Comparison of ENCODE assay signal across 1 cellular context in genomic region chr2:127386764-127387654, GRCh38.
TF ChIP-seq lines count a peak whose summit lies in the region.

No MANE protein-coding gene starts in this region.

TF ChIP-seq in HepG2, 621 proteins besides CTCF, POLR2A, EP300 and RAD21 (continued from another document and continues in another):
- TF ChIP-seq ZNF556 (CRISPR knock-in tag; IDR thresholded peaks at IDR 0.05; ENCODE audit: borderline replicate concordance) = peak; percentile 12; the same call in 1 of the 2 replicates
- peak; percentile 27; the same call in 1 of the 2 replicates for TF ChIP-seq ZBTB38 (CRISPR knock-in tag; IDR thresholded peaks at IDR 0.05)
- TF ChIP-seq, protein P1, sequence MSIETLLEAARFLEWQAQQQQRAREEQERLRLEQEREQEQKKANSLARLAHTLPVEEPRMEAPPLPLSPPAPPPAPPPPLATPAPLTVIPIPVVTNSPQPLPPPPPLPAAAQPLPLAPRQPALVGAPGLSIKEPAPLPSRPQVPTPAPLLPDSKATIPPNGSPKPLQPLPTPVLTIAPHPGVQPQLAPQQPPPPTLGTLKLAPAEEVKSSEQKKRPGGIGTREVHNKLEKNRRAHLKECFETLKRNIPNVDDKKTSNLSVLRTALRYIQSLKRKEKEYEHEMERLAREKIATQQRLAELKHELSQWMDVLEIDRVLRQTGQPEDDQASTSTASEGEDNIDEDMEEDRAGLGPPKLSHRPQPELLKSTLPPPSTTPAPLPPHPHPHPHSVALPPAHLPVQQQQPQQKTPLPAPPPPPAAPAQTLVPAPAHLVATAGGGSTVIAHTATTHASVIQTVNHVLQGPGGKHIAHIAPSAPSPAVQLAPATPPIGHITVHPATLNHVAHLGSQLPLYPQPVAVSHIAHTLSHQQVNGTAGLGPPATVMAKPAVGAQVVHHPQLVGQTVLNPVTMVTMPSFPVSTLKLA (IDR thresholded peaks at IDR 0.05) = peak; percentile 16; the same call in 1 of the 2 replicates
- peak; percentile 96 for TF ChIP-seq ZNF292 (CRISPR knock-in tag; IDR thresholded peaks at IDR 0.05; ENCODE audit: borderline replicate concordance, low read depth)
- peak; percentile 52; the same call in 1 of the 2 replicates for TF ChIP-seq ZNF12 (CRISPR knock-in tag; IDR thresholded peaks at IDR 0.05)
- TF ChIP-seq MIER2 (CRISPR knock-in tag; IDR thresholded peaks at IDR 0.05) = peak; percentile 20; the same call in 1 of the 2 replicates
- TF ChIP-seq NCOR1 (IDR thresholded peaks at IDR 0.05; ENCODE audit: borderline replicate concordance, low read length) = peak; percentile 50; the same call in 1 of the 2 replicates
- peak; percentile 81; the same call in 1 of the 2 replicates for TF ChIP-seq ZNF563 (CRISPR knock-in tag; IDR thresholded peaks at IDR 0.05)
- TF ChIP-seq REPIN1 (CRISPR knock-in tag; IDR thresholded peaks at IDR 0.05; ENCODE audit: borderline replicate concordance, low read depth) = peak; percentile 85
- TF ChIP-seq SNAI1 (CRISPR knock-in tag; IDR thresholded peaks at IDR 0.05; ENCODE audit: borderline replicate concordance) = 0 out of 2 replicates have a peak, but pooled peaks have one; percentile 81
- peak; percentile 40; the same call in 1 of the 2 replicates for TF ChIP-seq NAIF1 (CRISPR knock-in tag; IDR thresholded peaks at IDR 0.05; ENCODE audit: borderline replicate concordance)
- TF ChIP-seq ZNF326 (CRISPR knock-in tag; IDR thresholded peaks at IDR 0.05; ENCODE audit: borderline replicate concordance) = 0 out of 2 replicates have a peak, but pooled peaks have one; percentile 78
- TF ChIP-seq SALL2 (CRISPR knock-in tag; IDR thresholded peaks at IDR 0.05) = peak; percentile 78
- peak; percentile 8; the same call in 1 of the 2 replicates for TF ChIP-seq THAP11 (CRISPR knock-in tag; IDR thresholded peaks at IDR 0.05)
- TF ChIP-seq ZSCAN25 (CRISPR knock-in tag; IDR thresholded peaks at IDR 0.05) = peak; percentile 46; the same call in 1 of the 2 replicates
- TF ChIP-seq CREB1 (IDR thresholded peaks at IDR 0.05) = no peak
- 0 out of 2 replicates have a peak, but pooled peaks have one; percentile 10 for TF ChIP-seq CREB1 (CRISPR knock-in tag; IDR thresholded peaks at IDR 0.05)
- TF ChIP-seq CCAR2 (optimal IDR thresholded peaks at IDR 0.05; ENCODE audit: low read depth, low read length) = no peak
- peak; percentile 67; the same call in 1 of the 3 replicates for TF ChIP-seq MXI1 (IDR thresholded peaks at IDR 0.05; ENCODE audit: borderline replicate concordance, low read depth, low read length)
- TF ChIP-seq, protein P2, sequence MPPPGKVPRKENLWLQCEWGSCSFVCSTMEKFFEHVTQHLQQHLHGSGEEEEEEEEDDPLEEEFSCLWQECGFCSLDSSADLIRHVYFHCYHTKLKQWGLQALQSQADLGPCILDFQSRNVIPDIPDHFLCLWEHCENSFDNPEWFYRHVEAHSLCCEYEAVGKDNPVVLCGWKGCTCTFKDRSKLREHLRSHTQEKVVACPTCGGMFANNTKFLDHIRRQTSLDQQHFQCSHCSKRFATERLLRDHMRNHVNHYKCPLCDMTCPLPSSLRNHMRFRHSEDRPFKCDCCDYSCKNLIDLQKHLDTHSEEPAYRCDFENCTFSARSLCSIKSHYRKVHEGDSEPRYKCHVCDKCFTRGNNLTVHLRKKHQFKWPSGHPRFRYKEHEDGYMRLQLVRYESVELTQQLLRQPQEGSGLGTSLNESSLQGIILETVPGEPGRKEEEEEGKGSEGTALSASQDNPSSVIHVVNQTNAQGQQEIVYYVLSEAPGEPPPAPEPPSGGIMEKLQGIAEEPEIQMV (CRISPR knock-in tag; IDR thresholded peaks at IDR 0.05; ENCODE audit: low read depth) = peak; percentile 64; the same call in 1 of the 2 replicates
- peak; percentile 42; the same call in 1 of the 2 replicates for TF ChIP-seq ZNF232 (CRISPR knock-in tag; IDR thresholded peaks at IDR 0.05; ENCODE audit: borderline replicate concordance)
- TF ChIP-seq ZNF788 (CRISPR knock-in tag; IDR thresholded peaks at IDR 0.05; ENCODE audit: borderline replicate concordance) = peak; percentile 66; the same call in 1 of the 2 replicates
- 0 out of 2 replicates have a peak, but pooled peaks have one; percentile 36 for TF ChIP-seq GABPB1 (CRISPR knock-in tag; IDR thresholded peaks at IDR 0.05)
- peak; percentile 64; the same call in 1 of the 2 replicates for TF ChIP-seq GFI1 (CRISPR knock-in tag; IDR thresholded peaks at IDR 0.05; ENCODE audit: borderline replicate concordance)
- no peak for TF ChIP-seq SOX13 (IDR thresholded peaks at IDR 0.05)
- TF ChIP-seq SOX13 (CRISPR knock-in tag; conservative IDR thresholded peaks at IDR 0.05 in 1 of 2, IDR thresholded peaks at IDR 0.05 in 1 of 2) = 0 out of 4 replicates have a peak, but pooled peaks of 1 of the 2 experiments have one; percentile 32
- peak in 1 of 2 experiments; percentile 15; a peak in 2 of 4 replicates for TF ChIP-seq NR2F1 (CRISPR knock-in tag; IDR thresholded peaks at IDR 0.05)
- TF ChIP-seq ZNF329 (CRISPR knock-in tag; IDR thresholded peaks at IDR 0.05; ENCODE audit: low read depth) = no peak; the same call in 1 of the 2 replicates
- TF ChIP-seq ATF6 (CRISPR knock-in tag; conservative IDR thresholded peaks at IDR 0.05) = 0 out of 2 replicates have a peak, but pooled peaks have one; percentile 16
- TF ChIP-seq, protein P3, sequence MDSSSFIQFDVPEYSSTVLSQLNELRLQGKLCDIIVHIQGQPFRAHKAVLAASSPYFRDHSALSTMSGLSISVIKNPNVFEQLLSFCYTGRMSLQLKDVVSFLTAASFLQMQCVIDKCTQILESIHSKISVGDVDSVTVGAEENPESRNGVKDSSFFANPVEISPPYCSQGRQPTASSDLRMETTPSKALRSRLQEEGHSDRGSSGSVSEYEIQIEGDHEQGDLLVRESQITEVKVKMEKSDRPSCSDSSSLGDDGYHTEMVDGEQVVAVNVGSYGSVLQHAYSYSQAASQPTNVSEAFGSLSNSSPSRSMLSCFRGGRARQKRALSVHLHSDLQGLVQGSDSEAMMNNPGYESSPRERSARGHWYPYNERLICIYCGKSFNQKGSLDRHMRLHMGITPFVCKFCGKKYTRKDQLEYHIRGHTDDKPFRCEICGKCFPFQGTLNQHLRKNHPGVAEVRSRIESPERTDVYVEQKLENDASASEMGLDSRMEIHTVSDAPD (CRISPR knock-in tag; IDR thresholded peaks at IDR 0.05) = 0 out of 2 replicates have a peak, but pooled peaks have one; percentile 59
- TF ChIP-seq, protein P4, sequence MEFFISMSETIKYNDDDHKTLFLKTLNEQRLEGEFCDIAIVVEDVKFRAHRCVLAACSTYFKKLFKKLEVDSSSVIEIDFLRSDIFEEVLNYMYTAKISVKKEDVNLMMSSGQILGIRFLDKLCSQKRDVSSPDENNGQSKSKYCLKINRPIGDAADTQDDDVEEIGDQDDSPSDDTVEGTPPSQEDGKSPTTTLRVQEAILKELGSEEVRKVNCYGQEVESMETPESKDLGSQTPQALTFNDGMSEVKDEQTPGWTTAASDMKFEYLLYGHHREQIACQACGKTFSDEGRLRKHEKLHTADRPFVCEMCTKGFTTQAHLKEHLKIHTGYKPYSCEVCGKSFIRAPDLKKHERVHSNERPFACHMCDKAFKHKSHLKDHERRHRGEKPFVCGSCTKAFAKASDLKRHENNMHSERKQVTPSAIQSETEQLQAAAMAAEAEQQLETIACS (CRISPR knock-in tag; IDR thresholded peaks at IDR 0.05) = peak; percentile 93
- peak; percentile 1; the same call in 1 of the 2 replicates for TF ChIP-seq ZNF343 (CRISPR knock-in tag; IDR thresholded peaks at IDR 0.05)
- no peak for TF ChIP-seq ATAD3A (CRISPR knock-in tag; IDR thresholded peaks at IDR 0.05)
- TF ChIP-seq ETV5 (CRISPR knock-in tag; IDR thresholded peaks at IDR 0.05; ENCODE audit: borderline replicate concordance) = peak; percentile 56; the same call in 1 of the 2 replicates
- TF ChIP-seq ZMYM4 (CRISPR knock-in tag; IDR thresholded peaks at IDR 0.05) = peak; percentile 60; the same call in 1 of the 2 replicates
- no peak for TF ChIP-seq ATF7 (IDR thresholded peaks at IDR 0.05)
- 0 out of 2 replicates have a peak, but pooled peaks have one; percentile 39 for TF ChIP-seq ATF7 (CRISPR knock-in tag; IDR thresholded peaks at IDR 0.05)
- no peak; the same call in 1 of the 2 replicates for TF ChIP-seq PRMT3 (CRISPR knock-in tag; IDR thresholded peaks at IDR 0.05; ENCODE audit: borderline replicate concordance, low read depth)
- TF ChIP-seq, protein P5, sequence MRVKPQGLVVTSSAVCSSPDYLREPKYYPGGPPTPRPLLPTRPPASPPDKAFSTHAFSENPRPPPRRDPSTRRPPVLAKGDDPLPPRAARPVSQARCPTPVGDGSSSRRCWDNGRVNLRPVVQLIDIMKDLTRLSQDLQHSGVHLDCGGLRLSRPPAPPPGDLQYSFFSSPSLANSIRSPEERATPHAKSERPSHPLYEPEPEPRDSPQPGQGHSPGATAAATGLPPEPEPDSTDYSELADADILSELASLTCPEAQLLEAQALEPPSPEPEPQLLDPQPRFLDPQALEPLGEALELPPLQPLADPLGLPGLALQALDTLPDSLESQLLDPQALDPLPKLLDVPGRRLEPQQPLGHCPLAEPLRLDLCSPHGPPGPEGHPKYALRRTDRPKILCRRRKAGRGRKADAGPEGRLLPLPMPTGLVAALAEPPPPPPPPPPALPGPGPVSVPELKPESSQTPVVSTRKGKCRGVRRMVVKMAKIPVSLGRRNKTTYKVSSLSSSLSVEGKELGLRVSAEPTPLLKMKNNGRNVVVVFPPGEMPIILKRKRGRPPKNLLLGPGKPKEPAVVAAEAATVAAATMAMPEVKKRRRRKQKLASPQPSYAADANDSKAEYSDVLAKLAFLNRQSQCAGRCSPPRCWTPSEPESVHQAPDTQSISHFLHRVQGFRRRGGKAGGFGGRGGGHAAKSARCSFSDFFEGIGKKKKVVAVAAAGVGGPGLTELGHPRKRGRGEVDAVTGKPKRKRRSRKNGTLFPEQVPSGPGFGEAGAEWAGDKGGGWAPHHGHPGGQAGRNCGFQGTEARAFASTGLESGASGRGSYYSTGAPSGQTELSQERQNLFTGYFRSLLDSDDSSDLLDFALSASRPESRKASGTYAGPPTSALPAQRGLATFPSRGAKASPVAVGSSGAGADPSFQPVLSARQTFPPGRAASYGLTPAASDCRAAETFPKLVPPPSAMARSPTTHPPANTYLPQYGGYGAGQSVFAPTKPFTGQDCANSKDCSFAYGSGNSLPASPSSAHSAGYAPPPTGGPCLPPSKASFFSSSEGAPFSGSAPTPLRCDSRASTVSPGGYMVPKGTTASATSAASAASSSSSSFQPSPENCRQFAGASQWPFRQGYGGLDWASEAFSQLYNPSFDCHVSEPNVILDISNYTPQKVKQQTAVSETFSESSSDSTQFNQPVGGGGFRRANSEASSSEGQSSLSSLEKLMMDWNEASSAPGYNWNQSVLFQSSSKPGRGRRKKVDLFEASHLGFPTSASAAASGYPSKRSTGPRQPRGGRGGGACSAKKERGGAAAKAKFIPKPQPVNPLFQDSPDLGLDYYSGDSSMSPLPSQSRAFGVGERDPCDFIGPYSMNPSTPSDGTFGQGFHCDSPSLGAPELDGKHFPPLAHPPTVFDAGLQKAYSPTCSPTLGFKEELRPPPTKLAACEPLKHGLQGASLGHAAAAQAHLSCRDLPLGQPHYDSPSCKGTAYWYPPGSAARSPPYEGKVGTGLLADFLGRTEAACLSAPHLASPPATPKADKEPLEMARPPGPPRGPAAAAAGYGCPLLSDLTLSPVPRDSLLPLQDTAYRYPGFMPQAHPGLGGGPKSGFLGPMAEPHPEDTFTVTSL (CRISPR knock-in tag; IDR thresholded peaks at IDR 0.05; ENCODE audit: borderline replicate concordance) = peak; percentile 51; the same call in 1 of the 2 replicates
- TF ChIP-seq POLR2AphosphoS2 (IDR thresholded peaks at IDR 0.05; ENCODE audit: low read depth, low read length) = no peak
- peak; percentile 72; the same call in 1 of the 2 replicates for TF ChIP-seq FOXO1 (CRISPR knock-in tag; IDR thresholded peaks at IDR 0.05)
- peak; percentile 66; the same call in 1 of the 2 replicates for TF ChIP-seq HIVEP1 (CRISPR knock-in tag; IDR thresholded peaks at IDR 0.05)
- TF ChIP-seq NONO (IDR thresholded peaks at IDR 0.05) = no peak
- peak; percentile 96; the same call in 1 of the 2 replicates for TF ChIP-seq NONO (CRISPR knock-in tag; conservative IDR thresholded peaks at IDR 0.05)
- TF ChIP-seq ZNF713 (CRISPR knock-in tag; IDR thresholded peaks at IDR 0.05) = peak; percentile 8
- TF ChIP-seq, protein P6, sequence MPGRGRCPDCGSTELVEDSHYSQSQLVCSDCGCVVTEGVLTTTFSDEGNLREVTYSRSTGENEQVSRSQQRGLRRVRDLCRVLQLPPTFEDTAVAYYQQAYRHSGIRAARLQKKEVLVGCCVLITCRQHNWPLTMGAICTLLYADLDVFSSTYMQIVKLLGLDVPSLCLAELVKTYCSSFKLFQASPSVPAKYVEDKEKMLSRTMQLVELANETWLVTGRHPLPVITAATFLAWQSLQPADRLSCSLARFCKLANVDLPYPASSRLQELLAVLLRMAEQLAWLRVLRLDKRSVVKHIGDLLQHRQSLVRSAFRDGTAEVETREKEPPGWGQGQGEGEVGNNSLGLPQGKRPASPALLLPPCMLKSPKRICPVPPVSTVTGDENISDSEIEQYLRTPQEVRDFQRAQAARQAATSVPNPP (CRISPR knock-in tag; IDR thresholded peaks at IDR 0.05) = peak; percentile 62; the same call in 1 of the 2 replicates
- peak; percentile 90; the same call in 1 of the 2 replicates for TF ChIP-seq ZNF275 (CRISPR knock-in tag; IDR thresholded peaks at IDR 0.05; ENCODE audit: borderline replicate concordance)
- TF ChIP-seq ZNF891 (CRISPR knock-in tag; IDR thresholded peaks at IDR 0.05) = no peak
- peak; percentile 86 for TF ChIP-seq HNRNPLL (IDR thresholded peaks at IDR 0.05; ENCODE audit: low read depth, low read length, poor library complexity, severe bottlenecking)
- no peak for TF ChIP-seq MAFF (IDR thresholded peaks at IDR 0.05; ENCODE audit: low read depth, low read length)
